Comparison of ENCODE assay signal across 8 cellular contexts in genomic region chr17:55264273-55264639, GRCh38. TPM values are rescaled to one million over a fixed set of nuclear protein-coding genes. Genes with fewer than 3 reads are reported as not detected.
DNase-seq lines count a peak whose midpoint lies in the region; ATAC-seq and TF ChIP-seq lines count a peak whose summit lies in the region.

No MANE protein-coding gene starts in this region.

- DNase-seq in GM23248: no peak
- no peak for DNase-seq in PC-3
- DNase-seq in fibroblast of lung (ENCODE audit: low read depth in 2 of 2): no peak
- no peak for DNase-seq in sigmoid colon
- DNase-seq in brain microvascular endothelial cell: no peak
- no peak for DNase-seq in stimulated activated CD4-positive, alpha-beta T cell treated with anti-CD3 and anti-CD28 coated beads, Interleukin-1b, Interleukin-23, amount 100 ng/mL, for 48 hours
- DNase-seq in NCI-H2196 (lab: John Stamatoyannopoulos, UW; ENCODE audit: unreplicated experiment): no peak

- H3K79me2 ChIP-seq in GM23248 (ENCODE audit: insufficient read depth) (no peaks in the 10 kb centered on the region), PC-3 (ENCODE audit: low read length) (no peaks in the 10 kb centered on the region), fibroblast of lung (ENCODE audit: control insufficient read depth, insufficient read depth, low read length) (no peaks in the 10 kb centered on the region)

- H4K20me1 ChIP-seq in GM23248 (ENCODE audit: insufficient read depth) (no peaks in the 10 kb centered on the region), PC-3 (ENCODE audit: low read length) (no peaks in the 10 kb centered on the region), fibroblast of lung (ENCODE audit: control insufficient read depth, extremely low read depth, insufficient read depth, low read length) (no peaks in the 10 kb centered on the region)

- intact Hi-C loops in PC-3 (cut with micrococcal nuclease): loop anchor here (1.0 kb wide), 1 partner anchor 26 kb away; no protein-coding TSS in a partner anchor
- intact Hi-C loops in sigmoid colon (cut with DNase I): loop anchor here (1.0 to 10.0 kb wide), 2 partner anchors 26 to 161 kb away; partner anchors contain the start of gene MMD

- no peaks in the 10 kb centered on the region for H3K9me3 ChIP-seq in GM23248 (ENCODE audit: low read depth)
- H3K9me3 ChIP-seq in PC-3 (ENCODE audit: low read length): no peaks in the 10 kb centered on the region
- no peaks in the 10 kb centered on the region for H3K9me3 ChIP-seq in fibroblast of lung (ENCODE audit: control insufficient read depth, insufficient read depth, low read depth, low read length)
- H3K9me3 ChIP-seq in sigmoid colon: no peaks in the 10 kb centered on the region

- H3K4me3 ChIP-seq in GM23248: peak overlapping the region; percentile 61
- peak overlapping the region; percentile 41; the same call in 1 of the 2 replicates for H3K4me3 ChIP-seq in PC-3 (ENCODE audit: low read length)
- H3K4me3 ChIP-seq in fibroblast of lung (replicated peaks in 1 of 4; ENCODE audit: control extremely low read depth in 1 of 4, insufficient read depth in 1 of 4, low read depth in 3 of 4, low read length in 4 of 4): peak overlapping the region in 2 of 4 experiments; percentile 25 to 42
- peak overlapping the region in 3 of 4 donors; percentile 70 to 74 (median 73) for H3K4me3 ChIP-seq in sigmoid colon
- no peak overlapping the region for H3K4me3 ChIP-seq in brain microvascular endothelial cell (ENCODE audit: low read depth, low read length)

- ATAC-seq in PC-3 (no peak), HG02970 (IDR thresholded peaks at IDR 0.05; ENCODE audit: low FRiP score, unreplicated experiment) (no peak)

- no peak for TF ChIP-seq EP300 in sigmoid colon (IDR thresholded peaks at IDR 0.05)

- no peak overlapping the region for H3K27ac ChIP-seq in GM23248
- no peak overlapping the region for H3K27ac ChIP-seq in PC-3 (ENCODE audit: low read length)
- H3K27ac ChIP-seq in fibroblast of lung (ENCODE audit: insufficient read depth, low read length): no peak overlapping the region
- H3K27ac ChIP-seq in sigmoid colon: peak overlapping the region in 1 of 4 donors; percentile 93
- H3K27ac ChIP-seq in brain microvascular endothelial cell: no peak overlapping the region

- in situ Hi-C loops in GM23248 (cut with MboI) (no loop called here), brain microvascular endothelial cell (cut with HindIII; ENCODE audit: low pct_ligation_motif_present, low sequenced_read_pairs) (no loop called here)

- TF ChIP-seq CTCF in PC-3 (conservative IDR thresholded peaks at IDR 0.05; ENCODE audit: low read depth, low read length): no peak
- TF ChIP-seq CTCF in fibroblast of lung (conservative IDR thresholded peaks at IDR 0.05 in 1 of 2, IDR thresholded peaks at IDR 0.05 in 1 of 2; ENCODE audit: low read depth in 1 of 2, low read length in 2 of 2): no peak
- TF ChIP-seq CTCF in sigmoid colon (IDR thresholded peaks at IDR 0.05): no peak
- no peak for TF ChIP-seq CTCF in brain microvascular endothelial cell (IDR thresholded peaks at IDR 0.05; ENCODE audit: low read depth, low read length, missing control alignments)

- H3K9me2 ChIP-seq in GM23248 (ENCODE audit: insufficient read depth) (no peaks in the 10 kb centered on the region), PC-3 (replicated peaks; ENCODE audit: low read length) (no peaks in the 10 kb centered on the region)

- H2AFZ ChIP-seq in GM23248: no peak overlapping the region
- peak overlapping the region; percentile 51 for H2AFZ ChIP-seq in PC-3 (ENCODE audit: low read length)
- no peak overlapping the region for H2AFZ ChIP-seq in fibroblast of lung (ENCODE audit: low read length)

- WGBS in GM23248 (ENCODE audit: low coverage in 1 of 2, low lambda C conversion rate in 2 of 2, missing lambda C conversion rate in 2 of 2), 2 experiments: 21 to 22% methylated on average over 14 of the region's 14 CpGs
- WGBS in sigmoid colon, 2 donors: 2 to 6% methylated on average over 14 of the region's 14 CpGs

- H3K4me1 ChIP-seq in GM23248 (ENCODE audit: insufficient read depth): no peaks in the 10 kb centered on the region
- H3K4me1 ChIP-seq in PC-3 (ENCODE audit: insufficient read depth, low read length): no peaks in the 10 kb centered on the region; the same call in 1 of the 2 replicates
- H3K4me1 ChIP-seq in fibroblast of lung (ENCODE audit: control insufficient read depth, extremely low read depth, insufficient read depth, low read length): no peaks in the 10 kb centered on the region
- H3K4me1 ChIP-seq in sigmoid colon: peaks cover 0 to 45% (median 31%) of the 10 kb centered on the region in 4 donors

- POLR2A ChIA-PET in PC-3 (lab: Charles Lee; ENCODE audit: unreplicated experiment): no interaction called here

- TF ChIP-seq POLR2A in sigmoid colon (IDR thresholded peaks at IDR 0.05): no peak

- H3K9ac ChIP-seq in GM23248: no peak overlapping the region
- H3K9ac ChIP-seq in PC-3 (ENCODE audit: low read length): no peak overlapping the region
- no peak overlapping the region for H3K9ac ChIP-seq in fibroblast of lung (ENCODE audit: insufficient read depth, low read length)

- H3K4me2 ChIP-seq in GM23248 (ENCODE audit: unreplicated experiment): peak overlapping the region; percentile 69
- peak overlapping the region; percentile 66 for H3K4me2 ChIP-seq in PC-3 (ENCODE audit: low read length)
- peak overlapping the region; percentile 58 for H3K4me2 ChIP-seq in fibroblast of lung (ENCODE audit: extremely low read depth, insufficient read depth, low read length)

- H3F3A ChIP-seq in GM23248 (ENCODE audit: insufficient read depth) (peaks cover 12% of the 10 kb centered on the region; the same call in 1 of the 2 replicates), PC-3 (ENCODE audit: low read length, unreplicated experiment) (no peaks in the 10 kb centered on the region)

- no TSS peak for BruUV-seq in PC-3 (replicated peaks; lab: Mats Ljungman, UMichigan)

- CTCF ChIA-PET in PC-3 (lab: Charles Lee): no interaction called here

- peaks cover 58% of the 10 kb centered on the region for H3K27me3 ChIP-seq in GM23248 (replicated peaks; ENCODE audit: insufficient read depth)
- H3K27me3 ChIP-seq in PC-3 (ENCODE audit: low read length): peaks cover 23% of the 10 kb centered on the region
- peaks cover 51% of the 10 kb centered on the region for H3K27me3 ChIP-seq in fibroblast of lung (ENCODE audit: control insufficient read depth, insufficient read depth, low read length)
- H3K27me3 ChIP-seq in sigmoid colon: no peaks in the 10 kb centered on the region
- peaks cover 42% of the 10 kb centered on the region for H3K27me3 ChIP-seq in brain microvascular endothelial cell (replicated peaks)

- H3K36me3 ChIP-seq in GM23248 (ENCODE audit: low read depth) (no peaks in the 10 kb centered on the region), PC-3 (ENCODE audit: low read depth, low read length) (no peaks in the 10 kb centered on the region), fibroblast of lung (ENCODE audit: control insufficient read depth, insufficient read depth, low read length) (no peaks in the 10 kb centered on the region), sigmoid colon (no peaks in the 10 kb centered on the region), brain microvascular endothelial cell (replicated peaks) (no peaks in the 10 kb centered on the region)

RNA-seq across cellular contexts. Expression of gene HLF, which starts 0.5 kb away (rescaled TPM):
- total RNA-seq in GM23248 (2014; rRNA removed; shearing (Covaris generic)): not detected in 2 replicates
- polyA plus RNA-seq in GM23248 (2016; fragmentation: Nextera tagmentation; extraction: Ambion mirVana): 0.09 TPM in 1 of 2 replicates, not detected in the other
- total RNA-seq in PC-3 (2014; rRNA removed): 0.23 and 0.66 TPM in 2 replicates
- 0.17 and 0.51 TPM in 2 replicates for total RNA-seq in fibroblast of lung
- 0.18 and 0.69 TPM in 2 replicates for polyA plus RNA-seq in fibroblast of lung
- polyA plus RNA-seq in fibroblast of lung (2012): 0.23 TPM in 2 replicates
- polyA minus RNA-seq in fibroblast of lung (ENCODE audit: low replicate concordance): 3.5 TPM in 1 of 2 replicates, not detected in the other
- total RNA-seq in sigmoid colon: 10 to 100 TPM; 41.7 to 54.0 (median 49.4) TPM
- 1 to 10 TPM in 2 of 3 donors, under 1 TPM in 1; 0.92 to 3.1 (median 3.0) TPM for polyA plus RNA-seq in sigmoid colon

Comparison
In these comparisons a context has a peak if more than half of its experiments do, and no peak if none do; other contexts are left out.
1. RNA of gene HLF, which starts 0.5 kb away (total RNA-seq): 41.7 to 54.0 TPM in sigmoid colon; 0.23 to 0.66 TPM in PC-3, 0.17 to 0.51 TPM in fibroblast of lung and not detected in GM23248; every median in the first group is over 10 times any median in the second.
2. Peak in every context shown above with its lines, with median percentiles within 50 percentile points of each other: H3K4me2 ChIP-seq.